ENCODE assay signal across 1 cellular context in the genomic region with DNA sequence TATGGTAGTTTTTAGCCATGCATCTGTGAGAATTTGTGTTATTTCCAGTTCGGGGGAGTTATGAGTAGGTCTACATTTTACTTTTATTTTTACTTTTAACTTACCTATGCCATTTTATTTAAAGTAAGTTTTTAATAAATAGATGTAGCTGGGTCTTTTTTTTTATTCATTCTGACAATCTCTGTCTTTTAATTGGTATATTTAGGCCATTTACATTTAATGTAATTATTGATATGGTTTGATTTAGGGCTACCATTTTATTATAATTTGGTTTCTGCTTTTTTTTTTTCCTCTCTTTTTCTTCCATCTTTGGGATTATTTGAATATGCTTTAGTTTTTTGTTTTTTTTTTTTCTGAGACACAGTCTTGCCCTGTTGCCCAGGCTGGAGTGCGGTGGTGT.
TF ChIP-seq lines count a peak whose summit lies in the region.

No MANE protein-coding gene starts in this region.

TF ChIP-seq in GM12878, 131 proteins besides CTCF, POLR2A, EP300 and RAD21 (continued from another document):
- TF ChIP-seq, protein P1, sequence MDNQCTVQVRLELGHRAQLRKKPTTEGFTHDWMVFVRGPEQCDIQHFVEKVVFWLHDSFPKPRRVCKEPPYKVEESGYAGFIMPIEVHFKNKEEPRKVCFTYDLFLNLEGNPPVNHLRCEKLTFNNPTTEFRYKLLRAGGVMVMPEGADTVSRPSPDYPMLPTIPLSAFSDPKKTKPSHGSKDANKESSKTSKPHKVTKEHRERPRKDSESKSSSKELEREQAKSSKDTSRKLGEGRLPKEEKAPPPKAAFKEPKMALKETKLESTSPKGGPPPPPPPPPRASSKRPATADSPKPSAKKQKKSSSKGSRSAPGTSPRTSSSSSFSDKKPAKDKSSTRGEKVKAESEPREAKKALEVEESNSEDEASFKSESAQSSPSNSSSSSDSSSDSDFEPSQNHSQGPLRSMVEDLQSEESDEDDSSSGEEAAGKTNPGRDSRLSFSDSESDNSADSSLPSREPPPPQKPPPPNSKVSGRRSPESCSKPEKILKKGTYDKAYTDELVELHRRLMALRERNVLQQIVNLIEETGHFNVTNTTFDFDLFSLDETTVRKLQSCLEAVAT (IDR thresholded peaks at IDR 0.05), result peak; percentile 72
